In genomic region chr12:78035913-78036658, GRCh38 we compare ENCODE assay signal across 11 cellular contexts.
DNase-seq lines count a peak whose midpoint lies in the region; ATAC-seq and TF ChIP-seq lines count a peak whose summit lies in the region.
"Had no signal": no experiment of that assay in that cellular context is flagged by ENCODE, and none has a peak within 500 bp of the region (broad histone marks: within the 10 kb centered on the region; RNA-seq: fewer than 3 reads in every experiment).

No MANE protein-coding gene starts in this region.

- TF ChIP-seq CTCF in OCI-LY3 (IDR thresholded peaks at IDR 0.05; ENCODE audit: low read depth, low read length) = no peak
- no peak for TF ChIP-seq CTCF in thyroid gland (IDR thresholded peaks at IDR 0.05)

- H3K4me1 ChIP-seq in OCI-LY3 (ENCODE audit: low read length) = no peaks in the 10 kb centered on the region
- H3K4me1 ChIP-seq in neuron (ENCODE audit: insufficient read depth, low read length) = peaks cover 7% of the 10 kb centered on the region
- H3K4me1 ChIP-seq in thyroid gland = no peaks in the 10 kb centered on the region
- H3K4me1 ChIP-seq: body of pancreas, psoas muscle had no signal

- WGBS in thyroid gland, 2 donors = 51 to 53% methylated on average over 15 of the region's 15 CpGs

- H3K9me3 ChIP-seq in OCI-LY3 (ENCODE audit: insufficient read depth, low read length) (no peaks in the 10 kb centered on the region), neuron (ENCODE audit: low read length) (no peaks in the 10 kb centered on the region), thyroid gland (no peaks in the 10 kb centered on the region)
- H3K9me3 ChIP-seq: body of pancreas, psoas muscle had no signal

- H3K27ac ChIP-seq in OCI-LY3 (ENCODE audit: low read length) = no peak overlapping the region
- no peak overlapping the region for H3K27ac ChIP-seq in thyroid gland
- H3K27ac ChIP-seq: body of pancreas, psoas muscle, RWPE1 had no signal

- H4K20me1 ChIP-seq in OCI-LY3 (ENCODE audit: insufficient read depth, low read length) = no peaks in the 10 kb centered on the region

- H3K9ac ChIP-seq in OCI-LY3 (ENCODE audit: low read length) = no peak overlapping the region

- no peak for ATAC-seq in GM21381 (IDR thresholded peaks at IDR 0.05; ENCODE audit: unreplicated experiment)
- ATAC-seq: body of pancreas, psoas muscle had no signal

- peak; percentile 25 for DNase-seq in EH (ENCODE audit: low read depth)
- peak; percentile 54 for DNase-seq in fibroblast of peridontal ligament (ENCODE audit: extremely low read depth)
- no peak for DNase-seq in NCI-H524 treated with DMSO at 0.1 percent for 48 hours (lab: John Stamatoyannopoulos, UW)
- DNase-seq in HK-2 (ENCODE audit: unreplicated experiment) = no peak
- no peak for DNase-seq in thyroid gland
- DNase-seq: body of pancreas had no signal

- H3K36me3 ChIP-seq in OCI-LY3 (replicated peaks; ENCODE audit: low read depth, low read length) = no peaks in the 10 kb centered on the region
- H3K36me3 ChIP-seq in neuron (ENCODE audit: insufficient read depth, low read length) = no peaks in the 10 kb centered on the region
- no peaks in the 10 kb centered on the region for H3K36me3 ChIP-seq in thyroid gland

- H3K4me2 ChIP-seq in OCI-LY3 (ENCODE audit: low read length) = peak overlapping the region; percentile 51

- TF ChIP-seq POLR2A in thyroid gland (IDR thresholded peaks at IDR 0.05) = no peak

- no peaks in the 10 kb centered on the region for H3K27me3 ChIP-seq in OCI-LY3 (ENCODE audit: low read depth, low read length)
- H3K27me3 ChIP-seq in neuron (ENCODE audit: insufficient read depth, low read length) = no peaks in the 10 kb centered on the region
- H3K27me3 ChIP-seq in thyroid gland = no peaks in the 10 kb centered on the region
- H3K27me3 ChIP-seq: body of pancreas had no signal

- H2AFZ ChIP-seq in OCI-LY3 (ENCODE audit: low read depth, low read length) (no peak overlapping the region), neuron (ENCODE audit: low read depth, low read length) (peak overlapping the region; percentile 13)

- intact Hi-C loops in thyroid gland (cut with DNase I) = no loop called here

- H3K4me3 ChIP-seq in OCI-LY3 (ENCODE audit: low read length) (peak overlapping the region; percentile 63), neuron (ENCODE audit: low read length) (peak overlapping the region; percentile 42), thyroid gland (replicated peaks in 1 of 3) (no peak overlapping the region)
- H3K4me3 ChIP-seq: body of pancreas, psoas muscle had no signal

- no peaks in the 10 kb centered on the region for H3K79me2 ChIP-seq in OCI-LY3 (ENCODE audit: low read length)

Comparison
In these comparisons a context has a peak if more than half of its experiments do, and no peak if none do; other contexts are left out.
1. DNase-seq: peak in EH (single experiment) and fibroblast of peridontal ligament (single experiment); none in NCI-H524 treated with DMSO at 0.1 percent for 48 hours (single experiment), HK-2 (single experiment) and thyroid gland (0 of 2).
2. H3K4me3 ChIP-seq: peak in OCI-LY3 (single experiment) and neuron (single experiment); none in thyroid gland (0 of 3).